In genomic region chr6:77461796-77462195, GRCh38 we compare ENCODE assay signal across 18 cellular contexts. TPM values are rescaled to one million over a fixed set of nuclear protein-coding genes. Genes with fewer than 3 reads are reported as not detected.
DNase-seq lines count a peak whose midpoint lies in the region; ATAC-seq and TF ChIP-seq lines count a peak whose summit lies in the region.
"Had no signal": no experiment of that assay in that cellular context is flagged by ENCODE, and none has a peak within 500 bp of the region (broad histone marks: within the 10 kb centered on the region; RNA-seq: fewer than 3 reads in every experiment).

No MANE protein-coding gene starts in this region.

- H4K20me1 ChIP-seq in GM23338 (replicated peaks; ENCODE audit: insufficient read depth) (no peaks in the 10 kb centered on the region), Karpas-422 (ENCODE audit: insufficient read depth, low read depth, low read length) (no peaks in the 10 kb centered on the region)

- no peaks in the 10 kb centered on the region for H3K9me2 ChIP-seq in GM23338 (ENCODE audit: insufficient read depth)
- no peaks in the 10 kb centered on the region for H3K9me2 ChIP-seq in Karpas-422 (replicated peaks; ENCODE audit: insufficient read depth, low read length)

- peaks cover 59% of the 10 kb centered on the region for H3K27me3 ChIP-seq in GM23338 (ENCODE audit: insufficient read depth)
- peaks cover 13% of the 10 kb centered on the region for H3K27me3 ChIP-seq in trophoblast cell (ENCODE audit: insufficient read depth, low read length)
- no peaks in the 10 kb centered on the region for H3K27me3 ChIP-seq in Karpas-422 (ENCODE audit: low read length)

- H4K8ac ChIP-seq in trophoblast cell (ENCODE audit: low read depth, low read length): no peak overlapping the region

- no peak overlapping the region for H3K4ac ChIP-seq in trophoblast cell (ENCODE audit: low read depth, low read length)

- H3K23ac ChIP-seq in trophoblast cell (ENCODE audit: low read length): no peak overlapping the region

- CTCF ChIA-PET in WTC11 (lab: Charles Lee): interaction anchor here (0.7 to 3.4 kb wide), 3 partner anchors 188 to 1530 kb away, joined by 3 to 23 read pairs (median 3); no protein-coding TSS in a partner anchor

- H2BK120ac ChIP-seq in trophoblast cell (ENCODE audit: insufficient read depth, low read length, poor library complexity): no peak overlapping the region

- H2AFZ ChIP-seq in GM23338 (no peak overlapping the region), trophoblast cell (ENCODE audit: insufficient read depth, low read length, poor library complexity) (no peak overlapping the region), Karpas-422 (ENCODE audit: low read length) (no peak overlapping the region)

- H3K27ac Mint-ChIP-seq in GM23338: no peak overlapping the region
- no peak overlapping the region for H3K27ac Mint-ChIP-seq in WTC11
- H3K27ac Mint-ChIP-seq: activated B cell treated with CpG ODN at 0.5 μM for 24 hours; activated T-helper 2 cell treated with anti-CD3 and anti-CD28 coated beads, Interferon-gamma antibody, Interleukin-2, Interleukin-4, amounts not matched to agents 10 μg/mL and 5 μg/mL and 100 μg/mL, durations not matched to agents 14 hours and 24 hours and 36 hours had no signal

- no peak overlapping the region for H2BK12ac ChIP-seq in trophoblast cell (ENCODE audit: low read length)

- H3K27me3 Mint-ChIP-seq in GM23338 (ENCODE audit: insufficient read depth, low read depth, poor library complexity): peaks cover 50% of the 10 kb centered on the region
- H3K27me3 Mint-ChIP-seq in WTC11 (ENCODE audit: low read depth): peaks cover 54% of the 10 kb centered on the region

- no peaks in the 10 kb centered on the region for H3K79me2 ChIP-seq in GM23338 (replicated peaks; ENCODE audit: insufficient read depth)
- no peaks in the 10 kb centered on the region for H3K79me2 ChIP-seq in trophoblast cell (ENCODE audit: control insufficient read depth, insufficient read depth, low read length, poor library complexity)
- H3K79me2 ChIP-seq in Karpas-422 (ENCODE audit: low read length): no peaks in the 10 kb centered on the region

- POLR2A ChIA-PET in WTC11 (lab: Charles Lee): no interaction called here

- no peaks in the 10 kb centered on the region for H3K9me3 Mint-ChIP-seq in GM23338
- no peaks in the 10 kb centered on the region for H3K9me3 Mint-ChIP-seq in WTC11
- H3K9me3 Mint-ChIP-seq: activated B cell treated with CpG ODN at 0.5 μM for 24 hours; activated T-helper 2 cell treated with anti-CD3 and anti-CD28 coated beads, Interferon-gamma antibody, Interleukin-2, Interleukin-4, amounts not matched to agents 10 μg/mL and 5 μg/mL and 100 μg/mL, durations not matched to agents 14 hours and 24 hours and 36 hours had no signal

- H2AK5ac ChIP-seq in trophoblast cell (ENCODE audit: low read length): no peak overlapping the region

- H3K27ac ChIP-seq in GM23338 (ENCODE audit: low read depth): no peak overlapping the region
- no peak overlapping the region for H3K27ac ChIP-seq in trophoblast cell (ENCODE audit: low read depth, low read length)
- no peak overlapping the region for H3K27ac ChIP-seq in Karpas-422 (ENCODE audit: low read length)
- H3K27ac ChIP-seq: colonic mucosa, GM23248 had no signal

- H3K18ac ChIP-seq in trophoblast cell (ENCODE audit: low read length): no peak overlapping the region

- H2BK5ac ChIP-seq in trophoblast cell (ENCODE audit: low read depth, low read length, poor library complexity): no peak overlapping the region

- no peaks in the 10 kb centered on the region for H3K9me3 ChIP-seq in trophoblast cell (ENCODE audit: insufficient read depth, low read depth, low read length)
- H3K9me3 ChIP-seq in Karpas-422 (ENCODE audit: low read length): peaks cover 3% of the 10 kb centered on the region; the same call in 1 of the 2 replicates
- H3K9me3 ChIP-seq: colonic mucosa had no signal

- H3K4me1 Mint-ChIP-seq in GM23338 (peaks cover 30% of the 10 kb centered on the region), WTC11 (peaks cover 47% of the 10 kb centered on the region)

- no peaks in the 10 kb centered on the region for H3F3A ChIP-seq in GM23338 (replicated peaks; ENCODE audit: low read depth)

- H3K9ac ChIP-seq in trophoblast cell (ENCODE audit: low read length) (no peak overlapping the region), Karpas-422 (ENCODE audit: low read length) (no peak overlapping the region)
- H3K9ac ChIP-seq: GM23248 had no signal

- no peaks in the 10 kb centered on the region for H3K79me1 ChIP-seq in trophoblast cell (ENCODE audit: low read length)

- H3K36me3 Mint-ChIP-seq in GM23338 (ENCODE audit: low read depth) (no peaks in the 10 kb centered on the region; the same call in 2 of the 3 replicates), WTC11 (no peaks in the 10 kb centered on the region)

- H3K4me1 ChIP-seq in GM23338 (ENCODE audit: insufficient read depth): peaks cover 33% of the 10 kb centered on the region
- H3K4me1 ChIP-seq in trophoblast cell (ENCODE audit: control insufficient read depth in 1 of 2, insufficient read depth in 2 of 2, low read length in 2 of 2): peaks cover 8 to 16% of the 10 kb centered on the region in 2 experiments
- no peaks in the 10 kb centered on the region for H3K4me1 ChIP-seq in Karpas-422 (ENCODE audit: low read length)
- H3K4me1 ChIP-seq: colonic mucosa had no signal

- no CpG with 5 or more reads among the region's 8 CpGs for WGBS in trophoblast cell (ENCODE audit: extremely low coverage, insufficient coverage, insufficient read length)

- DNase-seq in GM23338 (ENCODE audit: low spot score) (no peak), WTC11 (ENCODE audit: low spot score) (no peak), foreskin fibroblast (no peak), trophoblast cell (no peak), putamen (ENCODE audit: low spot score) (no peak), Karpas-422 (no peak)
- no peak for DNase-seq in stimulated activated CD4-positive, alpha-beta T cell treated with anti-CD3 and anti-CD28 coated beads, Interleukin-2, amount 100 ng/mL, for 24 hours
- DNase-seq: activated B cell treated with CpG ODN at 0.5 μM for 24 hours; activated CD8-positive, alpha-beta memory T cell treated with anti-CD3 and anti-CD28 coated beads for 24 hours; colonic mucosa; GM23248; stimulated activated CD4-positive, alpha-beta T cell treated with anti-CD3 and anti-CD28 coated beads, Interleukin-12 subunit alpha, Interleukin-12 subunit beta, amount 100 ng/mL, for 4 hours; stimulated activated naive CD4-positive, alpha-beta T cell treated with Interleukin-2 at 50 U/mL for 16 hours; T-helper 1 cell had no signal

- H3K4me2 ChIP-seq in GM23338: peak overlapping the region; percentile 97
- peak overlapping the region; percentile 81 for H3K4me2 ChIP-seq in trophoblast cell (ENCODE audit: low read length)
- no peak overlapping the region for H3K4me2 ChIP-seq in Karpas-422 (ENCODE audit: low read depth, low read length, poor library complexity, severe bottlenecking)

- H4K91ac ChIP-seq in trophoblast cell (ENCODE audit: low read depth, low read length): no peak overlapping the region

- H4K12ac ChIP-seq in trophoblast cell (ENCODE audit: low read depth, low read length): no peak overlapping the region

- H3K4me3 Mint-ChIP-seq in GM23338 (peak overlapping the region; percentile 91), WTC11 (peak overlapping the region; percentile 93)
- H3K4me3 Mint-ChIP-seq: activated B cell treated with CpG ODN at 0.5 μM for 24 hours had no signal

- H3K4me3 ChIP-seq in GM23338 (peak overlapping the region; percentile 88), foreskin fibroblast (ENCODE audit: low read depth in 1 of 2, low read length in 2 of 2) (peak overlapping the region; percentile 52 to 64), trophoblast cell (ENCODE audit: low read depth, low read length) (no peak overlapping the region), Karpas-422 (ENCODE audit: low read length) (no peak overlapping the region)
- H3K4me3 ChIP-seq: colonic mucosa had no signal

- H3K36me3 ChIP-seq in GM23338 (ENCODE audit: insufficient read depth) (no peaks in the 10 kb centered on the region), trophoblast cell (ENCODE audit: control insufficient read depth in 1 of 2, insufficient read depth in 2 of 2, low read length in 2 of 2) (no peaks in the 10 kb centered on the region), Karpas-422 (ENCODE audit: insufficient read depth, low read length) (no peaks in the 10 kb centered on the region)
- H3K36me3 ChIP-seq: colonic mucosa had no signal

- TF ChIP-seq CTCF in GM23338 (conservative IDR thresholded peaks at IDR 0.05; ENCODE audit: low read depth in 2 of 2): no peak
- TF ChIP-seq CTCF in WTC11 (IDR thresholded peaks at IDR 0.05): no peak
- TF ChIP-seq CTCF in foreskin fibroblast (IDR thresholded peaks at IDR 0.05; ENCODE audit: low read depth, low read length): no peak

- ATAC-seq in GM23338 (no peak), WTC11 (no peak), GM18517 (IDR thresholded peaks at IDR 0.05; ENCODE audit: unreplicated experiment) (no peak)
- ATAC-seq: esophagus mucosa, left cardiac atrium had no signal

- no peak overlapping the region for H3K14ac ChIP-seq in trophoblast cell (ENCODE audit: low read length)

TF ChIP-seq in GM23338, 12 proteins besides CTCF, POLR2A, EP300 and RAD21 (continues in another document):
- no peak for TF ChIP-seq JUNB (IDR thresholded peaks at IDR 0.05; ENCODE audit: unreplicated experiment)
- no peak for TF ChIP-seq NANOG (IDR thresholded peaks at IDR 0.05; ENCODE audit: borderline replicate concordance)
- no peak for TF ChIP-seq EZH2phosphoT487 (IDR thresholded peaks at IDR 0.05; ENCODE audit: unreplicated experiment)
- TF ChIP-seq ZNF331 (CRISPR knock-in tag; IDR thresholded peaks at IDR 0.05; ENCODE audit: low read depth): no peak
- no peak for TF ChIP-seq CREB1 (CRISPR knock-in tag; IDR thresholded peaks at IDR 0.05; ENCODE audit: low read depth)
- TF ChIP-seq POLR2AphosphoS5 (IDR thresholded peaks at IDR 0.05; ENCODE audit: low read depth): no peak

TF ChIP-seq in WTC11, 78 proteins besides CTCF, POLR2A, EP300 and RAD21:
- TF ChIP-seq OVOL2 (CRISPR knock-in tag; IDR thresholded peaks at IDR 0.05; ENCODE audit: borderline replicate concordance) (no peak), ELF4 (CRISPR knock-in tag; IDR thresholded peaks at IDR 0.05; ENCODE audit: low read depth) (no peak)

RNA-seq across cellular contexts. Expression of gene HTR1B, which starts 1.5 kb away (rescaled TPM):
- total RNA-seq in GM23338 (2014; rRNA removed; shearing (Covaris generic)): 0.21 and 0.58 TPM in 2 replicates
- polyA plus RNA-seq in GM23338 (2016; fragmentation: Nextera tagmentation; extraction: Ambion mirVana): 0.10 and 0.19 TPM in 2 replicates
- total RNA-seq in WTC11 (2021): 1.5 to 1.7 TPM (median 1.6 TPM) in 3 replicates
- polyA plus RNA-seq in trophoblast cell (2013): 0.51 and 0.53 TPM in 2 replicates
- not detected in 2 replicates for total RNA-seq in Karpas-422 (2014; rRNA removed; shearing (Covaris generic); ENCODE audit: low replicate concordance)
- total RNA-seq: activated B cell treated with CpG ODN at 0.5 μM for 24 hours; activated T-helper 2 cell treated with anti-CD3 and anti-CD28 coated beads, Interferon-gamma antibody, Interleukin-2, Interleukin-4, amounts not matched to agents 10 μg/mL and 5 μg/mL and 100 μg/mL, durations not matched to agents 14 hours and 24 hours and 36 hours; GM23248; left cardiac atrium had no signal
- polyA plus RNA-seq: GM23248 had no signal

Comparison
In these comparisons a context has a peak if more than half of its experiments do, and no peak if none do; other contexts are left out.
1. H3K4me3 ChIP-seq: peak in GM23338 (single experiment) and foreskin fibroblast (2 of 2); none in trophoblast cell (single experiment) and Karpas-422 (single experiment).